In genomic region chr2:120388222-120389035, GRCh38 we compare ENCODE assay signal across 33 cellular contexts. TPM values are rescaled to one million over a fixed set of nuclear protein-coding genes. Genes with fewer than 3 reads are reported as not detected.
DNase-seq lines count a peak whose midpoint lies in the region; ATAC-seq, FAIRE-seq and TF ChIP-seq lines count a peak whose summit lies in the region.
"Had no signal": no experiment of that assay in that cellular context is flagged by ENCODE, and none has a peak within 500 bp of the region (broad histone marks: within the 10 kb centered on the region; RNA-seq: fewer than 3 reads in every experiment).

No MANE protein-coding gene starts in this region.

- no peak overlapping the region for H3K27ac ChIP-seq in RWPE2 (ENCODE audit: poor library complexity, severe bottlenecking)
- H3K27ac ChIP-seq: SJSA1, thyroid gland, VCaP had no signal

- peak; percentile 1 for DNase-seq in activated T-cell treated with anti-CD3 and anti-CD28 coated beads, Interleukin-2, amount 50 U/mL, for 4 hours
- DNase-seq in activated T-cell treated with anti-CD3 and anti-CD28 coated beads, Interleukin-2, amount 50 U/mL, for 48 hours, result no peak
- DNase-seq in RWPE2 (ENCODE audit: low spot score) (peak; percentile 17), left cardiac atrium (peak; percentile 12), sciatic nerve (ENCODE audit: low spot score) (peak; percentile 23), SHP77 treated with DMSO at 0.1 percent for 48 hours (lab: John Stamatoyannopoulos, UW) (no peak), frontal cortex (ENCODE audit: low spot score in 2 of 2) (no peak)
- DNase-seq: ACHN; activated CD4-positive, alpha-beta T cell treated with anti-CD3 and anti-CD28 coated beads, Interleukin-2, amount 10 ng/mL, durations not matched to agents 7 days and 5 days; activated naive CD8-positive, alpha-beta T cell treated with anti-CD3 and anti-CD28 coated beads for 36 hours; caudate nucleus; Kasumi-1; NCI-H1436; NCI-H345; stimulated activated CD4-positive, alpha-beta T cell treated with anti-CD3 and anti-CD28 coated beads, Interleukin-2, amount 100 ng/mL, for 24 hours; stimulated activated CD8-positive, alpha-beta memory T cell treated with anti-CD3 and anti-CD28 coated beads, Interleukin-4, amount 100 ng/mL, for 48 hours; T-helper 9 cell; thyroid gland had no signal

- no peaks in the 10 kb centered on the region for H3K36me3 Mint-ChIP-seq in activated T-cell treated with anti-CD3 and anti-CD28 coated beads, Interleukin-2, amount 50 U/mL, for 4 hours (ENCODE audit: insufficient read depth)
- H3K36me3 Mint-ChIP-seq: activated naive CD8-positive, alpha-beta T cell treated with anti-CD3 and anti-CD28 coated beads for 36 hours; CD8-positive, alpha-beta T cell; naive thymus-derived CD8-positive, alpha-beta T cell had no signal

- H3K4me3 ChIP-seq in RWPE2 (ENCODE audit: severe bottlenecking), result no peak overlapping the region
- H3K4me3 ChIP-seq: lung, SJSA1, thyroid gland had no signal

- H3K4me1 ChIP-seq in RWPE2 (ENCODE audit: insufficient read depth, poor library complexity, severe bottlenecking), result no peaks in the 10 kb centered on the region
- H3K4me1 ChIP-seq: thyroid gland had no signal

- ATAC-seq in activated T-cell treated with anti-CD3 and anti-CD28 coated beads, Interleukin-2, amount 50 U/mL, for 4 hours, result no peak
- no peak for ATAC-seq in RWPE2 (ENCODE audit: low read depth)
- ATAC-seq in left cardiac atrium, result no peak
- ATAC-seq in sciatic nerve, result no peak
- ATAC-seq in GM19455 (IDR thresholded peaks at IDR 0.05; ENCODE audit: unreplicated experiment), result no peak
- ATAC-seq: CD8-positive, alpha-beta T cell; esophagus mucosa; naive thymus-derived CD8-positive, alpha-beta T cell had no signal

- H3K9me3 Mint-ChIP-seq in activated T-cell treated with anti-CD3 and anti-CD28 coated beads, Interleukin-2, amount 50 U/mL, for 4 hours, result peaks cover 3% of the 10 kb centered on the region
- H3K9me3 Mint-ChIP-seq: activated CD4-positive, alpha-beta T cell treated with anti-CD3 and anti-CD28 coated beads, Interleukin-2, amount 10 ng/mL, durations not matched to agents 7 days and 5 days; activated naive CD8-positive, alpha-beta T cell treated with anti-CD3 and anti-CD28 coated beads for 36 hours; activated T-helper 2 cell treated with anti-CD3 and anti-CD28 coated beads, Interferon-gamma antibody, Interleukin-2, Interleukin-4, amounts not matched to agents 10 μg/mL and 5 μg/mL and 100 μg/mL, durations not matched to agents 14 hours and 24 hours and 36 hours; CD8-positive, alpha-beta T cell; dendritic cell treated with granulocyte-macrophage colony-stimulating factor and Interleukin-4, amounts not matched to agents 40 ng/mL and 50 ng/mL, for 4 days; endodermal cell had no signal

- H3K4me1 Mint-ChIP-seq in activated T-cell treated with anti-CD3 and anti-CD28 coated beads, Interleukin-2, amount 50 U/mL, for 4 hours (ENCODE audit: low read depth), result no peaks in the 10 kb centered on the region
- H3K4me1 Mint-ChIP-seq: activated CD4-positive, alpha-beta T cell treated with anti-CD3 and anti-CD28 coated beads, Interleukin-2, amount 10 ng/mL, durations not matched to agents 7 days and 5 days; activated naive CD8-positive, alpha-beta T cell treated with anti-CD3 and anti-CD28 coated beads for 36 hours; B cell; naive thymus-derived CD8-positive, alpha-beta T cell had no signal

- FAIRE-seq in frontal cortex (lab: Jason Lieb, UNC), result no peak
- FAIRE-seq: astrocyte, islet of Langerhans, RCC 7860 had no signal

- no peaks in the 10 kb centered on the region for H3K36me3 ChIP-seq in RWPE2 (ENCODE audit: low read depth)
- H3K36me3 ChIP-seq: SJSA1, thyroid gland had no signal

- TF ChIP-seq CTCF in RWPE2 (IDR thresholded peaks at IDR 0.05; ENCODE audit: poor library complexity, severe bottlenecking), result no peak

- intact Hi-C loops in left cardiac atrium (cut with DNase I) (no loop called here), sciatic nerve (cut with DNase I) (no loop called here)

- H3K9me3 ChIP-seq in RWPE2 (ENCODE audit: severe bottlenecking), result no peaks in the 10 kb centered on the region
- H3K9me3 ChIP-seq: SJSA1, thyroid gland had no signal

- peaks cover 1% of the 10 kb centered on the region for H3K27me3 Mint-ChIP-seq in activated T-cell treated with anti-CD3 and anti-CD28 coated beads, Interleukin-2, amount 50 U/mL, for 4 hours (ENCODE audit: low read depth)
- H3K27me3 Mint-ChIP-seq: activated CD4-positive, alpha-beta T cell treated with anti-CD3 and anti-CD28 coated beads, Interleukin-2, amount 10 ng/mL, durations not matched to agents 7 days and 5 days; activated naive CD8-positive, alpha-beta T cell treated with anti-CD3 and anti-CD28 coated beads for 36 hours; dendritic cell treated with granulocyte-macrophage colony-stimulating factor and Interleukin-4, amounts not matched to agents 40 ng/mL and 50 ng/mL, for 4 days; stimulated activated naive CD8-positive, alpha-beta T cell treated with anti-CD3 and anti-CD28 coated beads, Interleukin-15, Interleukin-2, amounts not matched to agents 100 ng/mL and 50 ng/mL, for 24 hours had no signal

- no peak overlapping the region for H3K4me3 Mint-ChIP-seq in activated T-cell treated with anti-CD3 and anti-CD28 coated beads, Interleukin-2, amount 50 U/mL, for 4 hours
- H3K4me3 Mint-ChIP-seq: activated CD4-positive, alpha-beta T cell treated with anti-CD3 and anti-CD28 coated beads, Interleukin-2, amount 10 ng/mL, durations not matched to agents 7 days and 5 days; activated naive CD8-positive, alpha-beta T cell treated with anti-CD3 and anti-CD28 coated beads for 36 hours; B cell; CD8-positive, alpha-beta T cell; dendritic cell treated with granulocyte-macrophage colony-stimulating factor and Interleukin-4, amounts not matched to agents 40 ng/mL and 50 ng/mL, for 4 days; endodermal cell; stimulated activated naive CD8-positive, alpha-beta T cell treated with anti-CD3 and anti-CD28 coated beads, Interleukin-15, Interleukin-2, amounts not matched to agents 100 ng/mL and 50 ng/mL, for 24 hours had no signal

- H3K27me3 ChIP-seq in RWPE2 (ENCODE audit: insufficient read depth, poor library complexity, severe bottlenecking), result no peaks in the 10 kb centered on the region
- H3K27me3 ChIP-seq: thyroid gland had no signal

RNA-seq across cellular contexts. Expression of gene INHBB, which starts 42.5 kb away (rescaled TPM):
- total RNA-seq in activated T-cell treated with anti-CD3 and anti-CD28 coated beads, Interleukin-2, amount 50 U/mL, for 4 hours, result under 1 TPM in 2 of 3 donors, not detected in 1; 0.11 to 0.16 TPM
- total RNA-seq in left cardiac atrium (1 to 10 TPM; 3.7 to 3.9 TPM), sciatic nerve (37.4 TPM), frontal cortex (3.3 TPM)
- total RNA-seq: activated CD4-positive, alpha-beta T cell treated with anti-CD3 and anti-CD28 coated beads, Interleukin-2, amount 10 ng/mL, durations not matched to agents 7 days and 5 days; activated naive CD8-positive, alpha-beta T cell treated with anti-CD3 and anti-CD28 coated beads for 36 hours; activated T-helper 2 cell treated with anti-CD3 and anti-CD28 coated beads, Interferon-gamma antibody, Interleukin-2, Interleukin-4, amounts not matched to agents 10 μg/mL and 5 μg/mL and 100 μg/mL, durations not matched to agents 14 hours and 24 hours and 36 hours; B cell; CD8-positive, alpha-beta T cell; endodermal cell; naive thymus-derived CD8-positive, alpha-beta T cell had no signal

Comparison
In these comparisons a context has a peak if more than half of its experiments do, and no peak if none do; other contexts are left out.
1. DNase-seq: peak in activated T-cell treated with anti-CD3 and anti-CD28 coated beads, Interleukin-2, amount 50 U/mL, for 4 hours (single experiment), RWPE2 (single experiment), left cardiac atrium (single experiment) and sciatic nerve (single experiment); none in activated T-cell treated with anti-CD3 and anti-CD28 coated beads, Interleukin-2, amount 50 U/mL, for 48 hours (0 of 2), SHP77 treated with DMSO at 0.1 percent for 48 hours (single experiment) and frontal cortex (0 of 2).